ENCODE assay signal across 9 cellular contexts in the genomic region with DNA sequence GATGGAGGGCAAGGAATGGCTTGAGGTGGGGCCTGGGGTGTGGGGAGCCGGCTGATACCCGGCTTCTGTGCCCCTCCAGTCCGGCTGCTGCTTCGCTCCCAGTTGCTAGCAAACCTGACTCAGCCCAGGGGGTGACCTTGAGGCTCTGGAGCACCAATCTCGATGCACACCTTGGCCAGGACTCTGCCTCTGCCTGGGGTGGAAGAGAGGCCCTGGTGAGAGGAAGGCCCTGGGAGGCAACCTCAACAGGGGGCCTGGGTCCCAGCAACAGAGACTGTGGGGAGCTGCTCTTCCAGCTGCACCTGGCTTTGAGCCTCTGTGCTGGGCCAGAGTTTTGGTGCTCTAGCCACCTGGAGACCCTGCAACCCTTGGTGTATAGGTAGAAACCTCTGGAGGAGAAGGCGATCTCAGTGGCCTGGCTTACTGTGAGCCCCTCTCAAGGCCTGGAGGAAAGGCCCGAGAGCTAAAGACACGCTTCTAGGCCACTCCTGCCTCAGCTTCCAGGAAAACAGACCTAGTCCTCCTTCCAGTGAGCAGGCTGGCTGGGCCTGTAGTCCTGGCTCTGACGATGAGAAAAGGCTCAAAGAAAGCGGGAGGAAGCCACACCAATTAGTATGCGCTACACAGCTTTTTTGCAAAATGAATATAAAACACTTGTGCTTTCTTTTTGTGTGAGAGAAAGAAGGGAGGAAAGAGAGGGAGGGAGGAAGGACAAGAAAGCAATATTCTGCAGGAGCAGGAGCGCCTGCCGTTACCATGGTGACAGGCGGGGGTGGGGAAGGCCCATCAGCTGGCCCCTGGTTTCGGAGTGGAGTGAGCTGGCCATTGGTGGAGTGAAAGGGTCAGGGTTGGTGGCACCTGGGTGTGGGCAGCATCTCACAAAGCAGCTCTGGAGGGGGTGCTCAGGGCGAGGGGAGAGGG. TPM values are rescaled to one million over a fixed set of nuclear protein-coding genes. Genes with fewer than 3 reads are reported as not detected.
DNase-seq lines count a peak whose midpoint lies in the region; ATAC-seq and TF ChIP-seq lines count a peak whose summit lies in the region.
"Had no signal": no experiment of that assay in that cellular context is flagged by ENCODE, and none has a peak within 500 bp of the region (broad histone marks: within the 10 kb centered on the region; RNA-seq: fewer than 3 reads in every experiment).

No MANE protein-coding gene starts in this region.

- peaks cover 31% of the 10 kb centered on the region for H3K4me1 Mint-ChIP-seq in type B pancreatic cell (ENCODE audit: unreplicated experiment)

- no peaks in the 10 kb centered on the region for H3K27me3 Mint-ChIP-seq in type B pancreatic cell

- no peaks in the 10 kb centered on the region for H3K9me3 Mint-ChIP-seq in type B pancreatic cell

- H3K36me3 Mint-ChIP-seq in type B pancreatic cell = no peaks in the 10 kb centered on the region

- no peak overlapping the region for H3K4me3 Mint-ChIP-seq in type B pancreatic cell

- H3K27me3 ChIP-seq in cardiac muscle cell = no peaks in the 10 kb centered on the region
- H3K27me3 ChIP-seq in duodenal mucosa (ENCODE audit: control insufficient read depth in 1 of 2, insufficient read depth in 2 of 2, low read length in 2 of 2) = no peaks in the 10 kb centered on the region
- H3K27me3 ChIP-seq in mucosa of stomach (ENCODE audit: control insufficient read depth, insufficient read depth, low read length) = no peaks in the 10 kb centered on the region

- H3K27ac Mint-ChIP-seq in type B pancreatic cell = peak overlapping the region; percentile 66

- no peaks in the 10 kb centered on the region for H3K4me1 ChIP-seq in cardiac muscle cell (ENCODE audit: low read depth)
- peaks cover 56 to 60% of the 10 kb centered on the region in 2 donors for H3K4me1 ChIP-seq in duodenal mucosa (ENCODE audit: control insufficient read depth in 1 of 2, insufficient read depth in 2 of 2, low read length in 2 of 2)
- H3K4me1 ChIP-seq in mucosa of stomach (ENCODE audit: control insufficient read depth, insufficient read depth, low read length) = peaks cover 91% of the 10 kb centered on the region

- DNase-seq in cardiac muscle cell (ENCODE audit: low read depth in 1 of 2, low spot score in 1 of 2) (peak in 1 of 2 donors; percentile 16), cardiac septum (ENCODE audit: low spot score) (no peak), type B pancreatic cell (ENCODE audit: extremely low spot score, unreplicated experiment) (no peak), HCEC 1CT (no peak)
- no peak for DNase-seq in activated CD8-positive, alpha-beta memory T cell treated with anti-CD3 and anti-CD28 coated beads, Interleukin-2, amount 50 U/mL, for 4 hours
- DNase-seq: activated naive CD4-positive, alpha-beta T cell had no signal

- H3K4me3 ChIP-seq in cardiac muscle cell (no peak overlapping the region), duodenal mucosa (ENCODE audit: low read depth in 1 of 2, low read length in 2 of 2) (no peak overlapping the region), mucosa of stomach (ENCODE audit: low read length) (no peak overlapping the region)

- H3K27ac ChIP-seq in cardiac muscle cell (peak overlapping the region; percentile 39), duodenal mucosa (ENCODE audit: low read depth, low read length) (peak overlapping the region; percentile 60)

- H3K36me3 ChIP-seq in cardiac muscle cell (no peaks in the 10 kb centered on the region), duodenal mucosa (ENCODE audit: control insufficient read depth in 1 of 2, insufficient read depth in 2 of 2, low read length in 2 of 2) (peaks cover 0 to 4% of the 10 kb centered on the region in 2 donors), mucosa of stomach (ENCODE audit: control insufficient read depth, insufficient read depth, low read length) (no peaks in the 10 kb centered on the region)

- H3K9me3 ChIP-seq in cardiac muscle cell (ENCODE audit: low read depth) (no peaks in the 10 kb centered on the region), duodenal mucosa (ENCODE audit: control insufficient read depth in 1 of 2, low read length in 2 of 2) (no peaks in the 10 kb centered on the region), mucosa of stomach (ENCODE audit: control insufficient read depth, low read length) (no peaks in the 10 kb centered on the region)

- TF ChIP-seq CTCF in cardiac muscle cell (IDR thresholded peaks at IDR 0.05; ENCODE audit: low read depth, low read length) (no peak), type B pancreatic cell (conservative IDR thresholded peaks at IDR 0.05) (no peak)

- no peak for ATAC-seq in HG02870 (IDR thresholded peaks at IDR 0.05; ENCODE audit: unreplicated experiment)

- H3K9ac ChIP-seq in duodenal mucosa (ENCODE audit: low read depth in 1 of 2, low read length in 2 of 2) = no peak overlapping the region
- H3K9ac ChIP-seq in mucosa of stomach (ENCODE audit: low read length) = peak overlapping the region; percentile 8

- intact Hi-C loops in cardiac septum (cut with DNase I) = no loop called here

RNA-seq across cellular contexts. Expression of gene VAC14, which starts 51.0 kb away (rescaled TPM):
- total RNA-seq in cardiac muscle cell = 62.8 and 86.6 TPM in 2 replicates
- 63.9 and 78.9 TPM in 2 replicates for polyA plus RNA-seq in cardiac muscle cell
- total RNA-seq in cardiac septum = 19.0 TPM
- 38.3 and 39.5 TPM in 2 replicates for total RNA-seq in type B pancreatic cell (ENCODE audit: low replicate concordance)
